18 cellular contexts compared by ENCODE assay signal in the genomic region with DNA sequence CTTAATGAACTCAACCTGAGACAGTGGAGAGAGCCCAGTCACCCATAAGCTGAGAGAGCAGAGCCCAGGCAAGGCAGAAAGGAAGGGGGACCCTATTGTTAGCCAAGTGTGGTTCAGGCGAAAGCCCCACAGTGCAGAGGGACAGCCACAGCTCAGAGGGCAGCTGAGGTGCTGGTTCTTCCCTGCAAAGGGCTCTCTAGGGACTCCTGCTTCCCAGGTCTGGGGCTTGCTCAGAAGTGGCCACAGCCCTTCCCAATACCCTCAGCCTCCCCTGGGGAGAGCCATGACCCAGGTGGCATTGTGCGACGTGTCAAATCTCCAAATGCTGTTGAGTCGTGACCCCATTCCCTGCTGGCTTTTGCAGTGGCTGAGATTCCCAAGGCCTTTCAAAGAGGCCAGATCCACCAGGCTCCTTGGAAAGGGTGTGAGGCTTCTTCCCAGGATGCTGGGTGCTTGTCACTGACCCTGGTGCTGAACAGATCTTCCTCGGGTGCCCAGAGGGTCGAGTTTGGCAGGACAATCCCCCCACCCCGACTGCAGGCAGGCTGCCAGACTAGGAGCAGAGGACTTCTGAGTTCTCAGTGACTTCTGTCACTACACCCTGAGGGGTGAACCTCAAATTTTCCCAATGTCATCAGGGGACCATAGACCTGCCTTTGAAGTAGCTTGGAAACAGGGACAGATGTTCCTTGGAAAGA. TPM values are rescaled to one million over a fixed set of nuclear protein-coding genes. Genes with fewer than 3 reads are reported as not detected.
A peak's percentile ranks its signal among the peaks of the same experiment; 100 is the strongest.
DNase-seq lines count a peak whose midpoint lies in the region; ATAC-seq, FAIRE-seq and TF ChIP-seq lines count a peak whose summit lies in the region.
"Had no signal": no experiment of that assay in that cellular context is flagged by ENCODE, and none has a peak within 500 bp of the region (broad histone marks: within the 10 kb centered on the region; RNA-seq: fewer than 3 reads in every experiment).

No MANE protein-coding gene starts in this region.

- no peaks in the 10 kb centered on the region for H3K4me1 Mint-ChIP-seq in WTC11
- H3K4me1 Mint-ChIP-seq in nephron progenitor cell: no peaks in the 10 kb centered on the region
- H3K4me1 Mint-ChIP-seq in activated CD4-positive, alpha-beta memory T cell treated with anti-CD3 and anti-CD28 coated beads for 36 hours (ENCODE audit: low read depth): peaks cover 3% of the 10 kb centered on the region

- no peak for TF ChIP-seq CTCF in WTC11 (IDR thresholded peaks at IDR 0.05)
- no peak for TF ChIP-seq CTCF in nephron progenitor cell (IDR thresholded peaks at IDR 0.05)

- H3K27ac Mint-ChIP-seq in WTC11: no peak overlapping the region
- no peak overlapping the region for H3K27ac Mint-ChIP-seq in nephron progenitor cell
- H3K27ac Mint-ChIP-seq in activated CD4-positive, alpha-beta memory T cell treated with anti-CD3 and anti-CD28 coated beads for 36 hours: no peak overlapping the region

- ATAC-seq in WTC11 (peak; percentile 36; the same call in 1 of the 2 replicates), GM18511 (IDR thresholded peaks at IDR 0.05; ENCODE audit: unreplicated experiment) (no peak)
- ATAC-seq: K562 had no signal

- no peaks in the 10 kb centered on the region; the same call in 1 of the 2 replicates for H3K27me3 Mint-ChIP-seq in WTC11 (ENCODE audit: low read depth)
- H3K27me3 Mint-ChIP-seq in nephron progenitor cell (ENCODE audit: low read depth, poor library complexity): peaks cover 21% of the 10 kb centered on the region
- no peaks in the 10 kb centered on the region for H3K27me3 Mint-ChIP-seq in activated CD4-positive, alpha-beta memory T cell treated with anti-CD3 and anti-CD28 coated beads for 36 hours

- no peak for TF ChIP-seq POLR2A in GM12892 (IDR thresholded peaks at IDR 0.05; ENCODE audit: low read depth, low read length)

- POLR2A ChIA-PET in WTC11 (lab: Charles Lee): no interaction called here
- POLR2A ChIA-PET in activated CD4-positive, alpha-beta memory T cell treated with anti-CD3 and anti-CD28 coated beads for 36 hours (lab: Charles Lee): no interaction called here

- no peak for DNase-seq in GM12892 (ENCODE audit: insufficient read length)
- DNase-seq in WTC11 (ENCODE audit: low spot score): no peak
- peak; percentile 35 for DNase-seq in nephron progenitor cell
- no peak for DNase-seq in activated CD4-positive, alpha-beta memory T cell treated with anti-CD3 and anti-CD28 coated beads for 36 hours
- no peak for DNase-seq in dedifferentiated amniotic fluid mesenchymal stem cell (ENCODE audit: extremely low spot score)
- DNase-seq: ACHN, AML-193, COR-L47, EL, HCEC 1CT, NCI-H187 treated with DMSO at 0.1 percent for 48 hours, NCI-H345, NCI-H526 treated with DMSO at 0.1 percent for 48 hours, RPMI8226 had no signal

- no peak overlapping the region for H3K4me3 Mint-ChIP-seq in WTC11
- H3K4me3 Mint-ChIP-seq in nephron progenitor cell: no peak overlapping the region
- H3K4me3 Mint-ChIP-seq in activated CD4-positive, alpha-beta memory T cell treated with anti-CD3 and anti-CD28 coated beads for 36 hours: no peak overlapping the region

- H3K36me3 Mint-ChIP-seq in WTC11: no peaks in the 10 kb centered on the region
- H3K36me3 Mint-ChIP-seq in nephron progenitor cell (ENCODE audit: low read depth): no peaks in the 10 kb centered on the region
- H3K36me3 Mint-ChIP-seq in activated CD4-positive, alpha-beta memory T cell treated with anti-CD3 and anti-CD28 coated beads for 36 hours: no peaks in the 10 kb centered on the region

- H3K9me3 Mint-ChIP-seq in WTC11: no peaks in the 10 kb centered on the region
- no peaks in the 10 kb centered on the region for H3K9me3 Mint-ChIP-seq in nephron progenitor cell
- no peaks in the 10 kb centered on the region for H3K9me3 Mint-ChIP-seq in activated CD4-positive, alpha-beta memory T cell treated with anti-CD3 and anti-CD28 coated beads for 36 hours

- CTCF ChIA-PET in WTC11 (lab: Charles Lee): interaction anchor here (0.6 to 0.9 kb wide), 2 partner anchors 15 to 149 kb away, joined by 3 read pairs; no protein-coding TSS in a partner anchor
- CTCF ChIA-PET in activated CD4-positive, alpha-beta memory T cell treated with anti-CD3 and anti-CD28 coated beads for 36 hours (lab: Charles Lee): no interaction called here

- FAIRE-seq in GM12892 (lab: Jason Lieb, UNC): peak; percentile 40
- FAIRE-seq: K562 had no signal

- intact Hi-C loops in activated CD4-positive, alpha-beta memory T cell treated with anti-CD3 and anti-CD28 coated beads for 36 hours (cut with micrococcal nuclease): no loop called here

TF ChIP-seq in WTC11, 78 proteins besides CTCF, POLR2A, EP300 and RAD21:
- TF ChIP-seq E2F4 (CRISPR knock-in tag; IDR thresholded peaks at IDR 0.05; ENCODE audit: borderline replicate concordance, low read depth): no peak
- TF ChIP-seq, protein P1, sequence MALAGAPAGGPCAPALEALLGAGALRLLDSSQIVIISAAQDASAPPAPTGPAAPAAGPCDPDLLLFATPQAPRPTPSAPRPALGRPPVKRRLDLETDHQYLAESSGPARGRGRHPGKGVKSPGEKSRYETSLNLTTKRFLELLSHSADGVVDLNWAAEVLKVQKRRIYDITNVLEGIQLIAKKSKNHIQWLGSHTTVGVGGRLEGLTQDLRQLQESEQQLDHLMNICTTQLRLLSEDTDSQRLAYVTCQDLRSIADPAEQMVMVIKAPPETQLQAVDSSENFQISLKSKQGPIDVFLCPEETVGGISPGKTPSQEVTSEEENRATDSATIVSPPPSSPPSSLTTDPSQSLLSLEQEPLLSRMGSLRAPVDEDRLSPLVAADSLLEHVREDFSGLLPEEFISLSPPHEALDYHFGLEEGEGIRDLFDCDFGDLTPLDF (CRISPR knock-in tag; IDR thresholded peaks at IDR 0.05): no peak
- TF ChIP-seq FOXP1 (CRISPR knock-in tag; IDR thresholded peaks at IDR 0.05; ENCODE audit: borderline replicate concordance): no peak
- no peak for TF ChIP-seq ZNF416 (CRISPR knock-in tag; IDR thresholded peaks at IDR 0.05)

RNA-seq across cellular contexts. Expression of gene CCL17, which starts 2.5 kb away (rescaled TPM):
- polyA plus RNA-seq in GM12892 (2012; ENCODE audit: missing spikeins): 179 TPM
- not detected in 3 replicates for total RNA-seq in WTC11 (2021)
- total RNA-seq in activated CD4-positive, alpha-beta memory T cell treated with anti-CD3 and anti-CD28 coated beads for 36 hours: 1 to 10 TPM; 1.6 to 3.1 TPM
- total RNA-seq: K562, OCI-LY7, SJSA1 had no signal
- polyA plus RNA-seq: K562 had no signal

RNA-seq across cellular contexts. Expression of gene CX3CL1, which starts 29.8 kb away (rescaled TPM):
- 0.45 TPM for polyA plus RNA-seq in GM12892 (2012; ENCODE audit: missing spikeins)
- 0.66 to 1.2 TPM (median 1.1 TPM) in 3 replicates for total RNA-seq in WTC11 (2021)
- not detected for total RNA-seq in activated CD4-positive, alpha-beta memory T cell treated with anti-CD3 and anti-CD28 coated beads for 36 hours
- total RNA-seq: OCI-LY7 had no signal
- polyA plus RNA-seq: K562 had no signal

RNA-seq across cellular contexts. Expression of gene CCL22, which starts 43.5 kb away (rescaled TPM):
- 920 TPM for polyA plus RNA-seq in GM12892 (2012; ENCODE audit: missing spikeins)
- total RNA-seq in WTC11 (2021): 0.35 to 0.60 TPM (median 0.44 TPM) in 3 replicates
- 1 to 10 TPM; 1.5 to 1.7 TPM for total RNA-seq in activated CD4-positive, alpha-beta memory T cell treated with anti-CD3 and anti-CD28 coated beads for 36 hours
- total RNA-seq: OCI-LY7, SJSA1 had no signal

RNA-seq across cellular contexts. Expression of gene CIAPIN1, which starts 45.1 kb away (rescaled TPM):
- polyA plus RNA-seq in GM12892 (2012; ENCODE audit: missing spikeins): 32.6 TPM
- 85.9 to 94.7 TPM (median 87.9 TPM) in 3 replicates for total RNA-seq in WTC11 (2021)
- total RNA-seq in activated CD4-positive, alpha-beta memory T cell treated with anti-CD3 and anti-CD28 coated beads for 36 hours: 10 to 100 TPM; 34.8 to 38.5 TPM

RNA-seq across cellular contexts. Expression of gene COQ9, which starts 45.2 kb away (rescaled TPM):
- polyA plus RNA-seq in GM12892 (2012; ENCODE audit: missing spikeins): 47.6 TPM
- total RNA-seq in WTC11 (2021): 39.2 to 40.2 TPM (median 39.8 TPM) in 3 replicates
- total RNA-seq in activated CD4-positive, alpha-beta memory T cell treated with anti-CD3 and anti-CD28 coated beads for 36 hours: 10 to 100 TPM; 29.8 to 33.0 TPM
